Comparison of ENCODE assay signal across 9 cellular contexts in genomic region chr5:135488727-135489465, GRCh38. TPM values are rescaled to one million over a fixed set of nuclear protein-coding genes. Genes with fewer than 3 reads are reported as not detected.
DNase-seq lines count a peak whose midpoint lies in the region; ATAC-seq, FAIRE-seq and TF ChIP-seq lines count a peak whose summit lies in the region.
"Had no signal": no experiment of that assay in that cellular context is flagged by ENCODE, and none has a peak within 500 bp of the region (broad histone marks: within the 10 kb centered on the region; RNA-seq: fewer than 3 reads in every experiment).

No MANE protein-coding gene starts in this region.

- no peak for FAIRE-seq in GM12878 (lab: Jason Lieb, UNC)

- H3K27me3 ChIP-seq in GM12878 (replicated peaks in 1 of 2; ENCODE audit: control insufficient read depth in 2 of 2, insufficient read depth in 2 of 2, low read length in 1 of 2) (peaks cover 10 to 20% of the 10 kb centered on the region in 2 experiments; a peak in 3 of 4 replicates), thoracic aorta (replicated peaks; ENCODE audit: insufficient read depth) (peaks cover 6% of the 10 kb centered on the region)

- no peaks in the 10 kb centered on the region; the same call in 1 of the 2 replicates for H4K20me1 ChIP-seq in GM12878 (ENCODE audit: control insufficient read depth, insufficient read depth)

- no peaks in the 10 kb centered on the region for H3K36me3 ChIP-seq in GM12878 (ENCODE audit: control insufficient read depth in 2 of 2, insufficient read depth in 2 of 2, low read length in 1 of 2)
- no peaks in the 10 kb centered on the region for H3K36me3 ChIP-seq in thoracic aorta

- no peaks in the 10 kb centered on the region for H3K79me2 ChIP-seq in GM12878 (ENCODE audit: control insufficient read depth, insufficient read depth, low read length)

- H3K36me3 Mint-ChIP-seq in Calu3 (ENCODE audit: insufficient read depth, unreplicated experiment): no peaks in the 10 kb centered on the region
- H3K36me3 Mint-ChIP-seq in activated CD8-positive, alpha-beta T cell treated with anti-CD3 and anti-CD28 coated beads for 36 hours (ENCODE audit: low read depth): no peaks in the 10 kb centered on the region

- DNase-seq in Calu3: no peak
- DNase-seq in NCI-H1694 (lab: John Stamatoyannopoulos, UW): peak; percentile 70
- no peak for DNase-seq in GM12878 (ENCODE audit: low read depth, low spot score)
- DNase-seq in iPS-NIHi7 (ENCODE audit: extremely low spot score): peak; percentile 90
- no peak for DNase-seq in thoracic aorta (ENCODE audit: low spot score)
- no peak for DNase-seq in activated CD8-positive, alpha-beta T cell treated with anti-CD3 and anti-CD28 coated beads for 36 hours
- no peak for DNase-seq in activated naive CD4-positive, alpha-beta T cell (lab: John Stamatoyannopoulos, UW)

- RAD21 ChIA-PET in GM12878 (lab: Charles Lee; ENCODE audit: unreplicated experiment): no interaction called here

- TF ChIP-seq CTCF in Calu3 (IDR thresholded peaks at IDR 0.05; ENCODE audit: unreplicated experiment) (no peak), GM12878 (IDR thresholded peaks at IDR 0.05 in 2 of 3, conservative IDR thresholded peaks at IDR 0.05 in 1 of 3; ENCODE audit: control insufficient read depth in 2 of 3, extremely low read depth in 1 of 3, insufficient read depth in 1 of 3, low read depth in 3 of 3, low read length in 3 of 3) (no peak), thoracic aorta (IDR thresholded peaks at IDR 0.05) (no peak)
- TF ChIP-seq CTCF in activated CD8-positive, alpha-beta T cell treated with anti-CD3 and anti-CD28 coated beads for 36 hours (IDR thresholded peaks at IDR 0.05): no peak

- H3K27ac ChIP-seq in GM12878 (ENCODE audit: control insufficient read depth, insufficient read depth) (no peak overlapping the region), thoracic aorta (no peak overlapping the region)
- H3K27ac ChIP-seq: epithelial cell of prostate had no signal

- in situ Hi-C loops in GM12878 (cut with MboI): no loop called here

- H3K4me1 ChIP-seq in GM12878 (ENCODE audit: control insufficient read depth, insufficient read depth, low read length) (no peaks in the 10 kb centered on the region), thoracic aorta (ENCODE audit: control insufficient read depth in 1 of 2, low read depth in 2 of 2) (peaks cover 5 to 36% of the 10 kb centered on the region in 2 donors)

- no peak for TF ChIP-seq RAD21 in GM12878 (IDR thresholded peaks at IDR 0.05; ENCODE audit: insufficient read depth, low read depth, low read length)

- H3K4me3 ChIP-seq in GM12878 (no peak overlapping the region), thoracic aorta (peak overlapping the region; percentile 78)

- POLR2A ChIA-PET in GM12878 (lab: Charles Lee): no interaction called here
- POLR2A ChIA-PET in activated CD8-positive, alpha-beta T cell treated with anti-CD3 and anti-CD28 coated beads for 36 hours (lab: Charles Lee): no interaction called here

- SMC1A ChIA-PET in GM12878 (lab: Charles Lee; ENCODE audit: uncharacterized antibody, unreplicated experiment): no interaction called here

- peaks cover 16% of the 10 kb centered on the region for H3K4me1 Mint-ChIP-seq in Calu3 (ENCODE audit: low read depth, unreplicated experiment)
- H3K4me1 Mint-ChIP-seq in activated CD8-positive, alpha-beta T cell treated with anti-CD3 and anti-CD28 coated beads for 36 hours (ENCODE audit: low read depth): peaks cover 7% of the 10 kb centered on the region

- BruUV-seq in Calu3 (replicated peaks; lab: Mats Ljungman, UMichigan) (no TSS peak), GM12878 (replicated peaks; lab: Mats Ljungman, UMichigan) (no TSS peak)

- ATAC-seq in GM12878 (no peak), thoracic aorta (ENCODE audit: insufficient number of reproducible peaks, low FRiP score, low read depth) (no peak), HG03521 (IDR thresholded peaks at IDR 0.05; ENCODE audit: unreplicated experiment) (no peak)
- ATAC-seq in activated CD8-positive, alpha-beta T cell treated with anti-CD3 and anti-CD28 coated beads for 36 hours: no peak

- no peak for TF ChIP-seq POLR2A in GM12878 (IDR thresholded peaks at IDR 0.05; ENCODE audit: low read depth, low read length)

- H3K27ac Mint-ChIP-seq in Calu3 (ENCODE audit: unreplicated experiment): no peak overlapping the region
- H3K27ac Mint-ChIP-seq in activated CD8-positive, alpha-beta T cell treated with anti-CD3 and anti-CD28 coated beads for 36 hours: no peak overlapping the region

- peak overlapping the region; percentile 55 for H3K4me3 Mint-ChIP-seq in Calu3 (ENCODE audit: low read depth, unreplicated experiment)
- no peak overlapping the region for H3K4me3 Mint-ChIP-seq in activated CD8-positive, alpha-beta T cell treated with anti-CD3 and anti-CD28 coated beads for 36 hours

- TF ChIP-seq EP300 in GM12878 (IDR thresholded peaks at IDR 0.05; ENCODE audit: borderline replicate concordance in 1 of 2, control insufficient read depth in 1 of 2, low read depth in 2 of 2, low read length in 2 of 2): no peak

- peaks cover 76% of the 10 kb centered on the region for H3K27me3 Mint-ChIP-seq in Calu3 (ENCODE audit: unreplicated experiment)
- peaks cover 61% of the 10 kb centered on the region for H3K27me3 Mint-ChIP-seq in activated CD8-positive, alpha-beta T cell treated with anti-CD3 and anti-CD28 coated beads for 36 hours

- CTCF ChIA-PET in Calu3 (lab: Charles Lee) (no interaction called here), GM12878 (lab: Yijun Ruan, JAX) (interaction anchor here (1.1 kb wide), 1 partner anchor 77 kb away, joined by 3 read pairs; no protein-coding TSS in a partner anchor)
- CTCF ChIA-PET in activated CD8-positive, alpha-beta T cell treated with anti-CD3 and anti-CD28 coated beads for 36 hours (lab: Charles Lee): interaction anchor here (1.9 to 3.2 kb wide), 3 partner anchors 23 to 77 kb away, joined by 6 to 21 read pairs (median 8); no protein-coding TSS in a partner anchor

- 4% methylated on average over 43 of the region's 44 CpGs for WGBS in GM12878 (ENCODE audit: insufficient coverage, insufficient replicate concordance, low lambda C conversion rate, missing lambda C conversion rate)

- no peak overlapping the region for H3K9ac ChIP-seq in GM12878 (ENCODE audit: control insufficient read depth, insufficient read depth, low read length)

- no peak overlapping the region for H2AFZ ChIP-seq in GM12878 (ENCODE audit: control insufficient read depth, low read depth, low read length)

- intact Hi-C loops in Calu3 (cut with micrococcal nuclease; ENCODE audit: unreplicated experiment): no loop called here
- intact Hi-C loops in GM12878 (cut with micrococcal nuclease; ENCODE audit: unreplicated experiment): no loop called here
- intact Hi-C loops in activated CD8-positive, alpha-beta T cell treated with anti-CD3 and anti-CD28 coated beads for 36 hours (cut with micrococcal nuclease): no loop called here

- no peaks in the 10 kb centered on the region for H3K9me3 Mint-ChIP-seq in Calu3 (ENCODE audit: low read depth, unreplicated experiment)
- no peaks in the 10 kb centered on the region for H3K9me3 Mint-ChIP-seq in activated CD8-positive, alpha-beta T cell treated with anti-CD3 and anti-CD28 coated beads for 36 hours

- H3K9me3 ChIP-seq in GM12878 (replicated peaks; ENCODE audit: control insufficient read depth, insufficient read depth, low read length): no peaks in the 10 kb centered on the region
- no peaks in the 10 kb centered on the region for H3K9me3 ChIP-seq in thoracic aorta

- H3K4me2 ChIP-seq in GM12878 (ENCODE audit: control insufficient read depth, insufficient read depth): no peak overlapping the region

RNA-seq across cellular contexts. Expression of gene TIFAB, which starts 36.7 kb away (rescaled TPM):
- total RNA-seq in Calu3 (2022): not detected in 2 replicates
- total RNA-seq in GM12878 (2013; cell fraction: nucleolus; rRNA removed): not detected in 2 replicates
- not detected in 2 replicates for total RNA-seq in GM12878 (2014; rRNA removed)
- total RNA-seq in GM12878 (2014; rRNA removed; fragmentation: Illumina TruSeq; extraction: Trizol): not detected in 2 replicates
- total RNA-seq in GM12878 (2021): not detected in 2 replicates
- not detected for polyA plus RNA-seq in GM12878 (2011; ENCODE audit: low read depth)
- not detected in 2 replicates for polyA plus RNA-seq in GM12878 (2011; rRNA removed)
- not detected in 2 replicates for polyA plus RNA-seq in GM12878 (2011; cell fraction: cytosol; rRNA removed)
- polyA plus RNA-seq in GM12878 (2011; cell fraction: nucleus; rRNA removed): 0.01 TPM in 1 of 2 replicates, not detected in the other
- polyA plus RNA-seq in GM12878 (2012): not detected in 2 replicates
- polyA plus RNA-seq in GM12878 (2014; fragmentation: Illumina TruSeq; extraction: Trizol): not detected in 2 replicates
- polyA plus RNA-seq in GM12878 (2014; fragmentation: Nextera tagmentation; extraction: Ambion mirVana): not detected
- polyA plus RNA-seq in GM12878 (2014; rRNA removed): not detected in 2 replicates
- not detected for polyA plus RNA-seq in GM12878 (2016; fragmentation: Nextera tagmentation; extraction: Ambion mirVana)
- polyA minus RNA-seq in GM12878 (2011; rRNA and poly(A)+ RNA removed): not detected in 2 replicates
- polyA minus RNA-seq in GM12878 (2011; cell fraction: cytosol; rRNA and poly(A)+ RNA removed): not detected in 2 replicates
- polyA minus RNA-seq in GM12878 (2011; cell fraction: nucleus; rRNA and poly(A)+ RNA removed): not detected in 2 replicates
- not detected for total RNA-seq in thoracic aorta
- total RNA-seq in activated CD8-positive, alpha-beta T cell treated with anti-CD3 and anti-CD28 coated beads for 36 hours: not detected

RNA-seq across cellular contexts. Expression of gene DCANP1, which starts 41.7 kb away (rescaled TPM):
- total RNA-seq in Calu3 (2022) (not detected in 2 replicates), GM12878 (2014; rRNA removed) (not detected in 2 replicates), GM12878 (2014; rRNA removed; fragmentation: Illumina TruSeq; extraction: Trizol) (not detected in 2 replicates), GM12878 (2021) (not detected in 2 replicates), thoracic aorta (not detected)
- not detected in 2 replicates for total RNA-seq in GM12878 (2013; cell fraction: nucleolus; rRNA removed)
- not detected for polyA plus RNA-seq in GM12878 (2011; ENCODE audit: low read depth)
- polyA plus RNA-seq in GM12878 (2011; rRNA removed) (not detected in 2 replicates), GM12878 (2014; fragmentation: Illumina TruSeq; extraction: Trizol) (0.01 TPM in 1 of 2 replicates, not detected in the other), GM12878 (2014; fragmentation: Nextera tagmentation; extraction: Ambion mirVana) (not detected), GM12878 (2014; rRNA removed) (not detected in 2 replicates), GM12878 (2016; fragmentation: Nextera tagmentation; extraction: Ambion mirVana) (not detected)
- not detected in 2 replicates for polyA plus RNA-seq in GM12878 (2011; cell fraction: cytosol; rRNA removed)
- 0.06 TPM in 1 of 2 replicates, not detected in the other for polyA plus RNA-seq in GM12878 (2011; cell fraction: nucleus; rRNA removed)
- polyA plus RNA-seq in GM12878 (2012): not detected in 2 replicates
- polyA minus RNA-seq in GM12878 (2011; rRNA and poly(A)+ RNA removed): not detected in 2 replicates
- not detected in 2 replicates for polyA minus RNA-seq in GM12878 (2011; cell fraction: cytosol; rRNA and poly(A)+ RNA removed)
- polyA minus RNA-seq in GM12878 (2011; cell fraction: nucleus; rRNA and poly(A)+ RNA removed): not detected in 2 replicates
- total RNA-seq in activated CD8-positive, alpha-beta T cell treated with anti-CD3 and anti-CD28 coated beads for 36 hours: not detected

RNA-seq across cellular contexts. Expression of gene NEUROG1, which starts 46.9 kb away (rescaled TPM):
- total RNA-seq in Calu3 (2022) (not detected in 2 replicates), GM12878 (2014; rRNA removed) (not detected in 2 replicates), GM12878 (2014; rRNA removed; fragmentation: Illumina TruSeq; extraction: Trizol) (not detected in 2 replicates), GM12878 (2021) (not detected in 2 replicates), thoracic aorta (not detected)
- not detected in 2 replicates for total RNA-seq in GM12878 (2013; cell fraction: nucleolus; rRNA removed)
- polyA plus RNA-seq in GM12878 (2011; ENCODE audit: low read depth): not detected
- polyA plus RNA-seq in GM12878 (2011; rRNA removed) (not detected in 2 replicates), GM12878 (2014; fragmentation: Illumina TruSeq; extraction: Trizol) (not detected in 2 replicates), GM12878 (2014; fragmentation: Nextera tagmentation; extraction: Ambion mirVana) (not detected), GM12878 (2014; rRNA removed) (not detected in 2 replicates), GM12878 (2016; fragmentation: Nextera tagmentation; extraction: Ambion mirVana) (not detected)
- polyA plus RNA-seq in GM12878 (2011; cell fraction: cytosol; rRNA removed): not detected in 2 replicates
- polyA plus RNA-seq in GM12878 (2011; cell fraction: nucleus; rRNA removed): not detected in 2 replicates
- polyA plus RNA-seq in GM12878 (2012): not detected in 2 replicates
- not detected in 2 replicates for polyA minus RNA-seq in GM12878 (2011; rRNA and poly(A)+ RNA removed)
- polyA minus RNA-seq in GM12878 (2011; cell fraction: cytosol; rRNA and poly(A)+ RNA removed): not detected in 2 replicates
- not detected in 2 replicates for polyA minus RNA-seq in GM12878 (2011; cell fraction: nucleus; rRNA and poly(A)+ RNA removed)
- not detected for total RNA-seq in activated CD8-positive, alpha-beta T cell treated with anti-CD3 and anti-CD28 coated beads for 36 hours

Comparison
In these comparisons a context has a peak if more than half of its experiments do, and no peak if none do; other contexts are left out.
1. DNase-seq: peak in NCI-H1694 (single experiment) and iPS-NIHi7 (single experiment); none in Calu3 (single experiment), GM12878 (single experiment), thoracic aorta (single experiment), activated CD8-positive, alpha-beta T cell treated with anti-CD3 and anti-CD28 coated beads for 36 hours (single experiment) and activated naive CD4-positive, alpha-beta T cell (0 of 4).